35 cellular contexts compared by ENCODE assay signal in genomic region chr15:95486224-95486623, GRCh38.
"Had no signal": no experiment of that assay in that cellular context is flagged by ENCODE, and none has a peak within 500 bp of the region (broad histone marks: within the 10 kb centered on the region; RNA-seq: fewer than 3 reads in every experiment).

No MANE protein-coding gene starts in this region.

- H3K27me3 Mint-ChIP-seq: activated B cell treated with CpG ODN at 0.5 μM for 24 hours; activated CD8-positive, alpha-beta T cell treated with anti-CD3 and anti-CD28 coated beads for 36 hours; activated T-helper 17 cell treated with anti-CD3 and anti-CD28 coated beads, Interleukin-2, amount 50 U/mL, for 72 hours; central memory CD8-positive, alpha-beta T cell; T-helper 17 cell had no signal

- FAIRE-seq: bronchial epithelial cell, endometrium, endothelial cell of umbilical vein had no signal

- H3K4me1 Mint-ChIP-seq: activated B cell treated with CpG ODN at 0.5 μM for 24 hours; activated T-helper 17 cell treated with anti-CD3 and anti-CD28 coated beads, Interleukin-2, amount 50 U/mL, for 72 hours; central memory CD8-positive, alpha-beta T cell; T-helper 17 cell had no signal

- H3K4me3 ChIP-seq: esophagus squamous epithelium, gastrocnemius medialis, heart right ventricle, hepatocyte had no signal

- H2AFZ ChIP-seq: hepatocyte had no signal

- H3K4me2 ChIP-seq: hepatocyte had no signal

- DNase-seq: activated B cell treated with CpG ODN at 0.5 μM for 24 hours; activated CD4-positive, alpha-beta T cell treated with anti-CD3 and anti-CD28 coated beads for 48 hours; activated CD4-positive, alpha-beta T cell treated with anti-CD3 and anti-CD28 coated beads, Interleukin-2, amount 50 U/mL, for 1 hour; activated CD4-positive, alpha-beta T cell treated with anti-CD3 and anti-CD28 coated beads, Interleukin-2, amount 50 U/mL, for 48 hours; activated CD8-positive, alpha-beta memory T cell treated with anti-CD3 and anti-CD28 coated beads for 24 hours; activated CD8-positive, alpha-beta T cell treated with anti-CD3 and anti-CD28 coated beads for 36 hours; activated effector memory CD4-positive, alpha-beta T cell treated with Interleukin-2 at 50 U/mL for 16 hours; activated gamma-delta T cell treated with Interleukin-2 at 50 U/mL for 16 hours; activated naive CD4-positive, alpha-beta T cell treated with anti-CD3 and anti-CD28 coated beads, Interleukin-2, amount 50 U/mL, for 16 hours; activated naive CD4-positive, alpha-beta T cell treated with Interleukin-2 at 50 U/mL for 16 hours; activated T-cell treated with anti-CD3 and anti-CD28 coated beads, Interleukin-2, amount 50 U/mL, for 4 hours; amygdala; aorta; brain microvascular endothelial cell; cortex of kidney; dermis blood vessel endothelial cell; effector CD8-positive, alpha-beta T cell; esophagus squamous epithelium; foreskin keratinocyte; gastrocnemius medialis; glutamatergic neuron; heart right ventricle; T-helper 1 cell; T-helper 17 cell; T1000; WERI-Rb-1 had no signal

- H3K36me3 ChIP-seq: brain microvascular endothelial cell, esophagus squamous epithelium, gastrocnemius medialis, heart right ventricle, WERI-Rb-1 had no signal

- H3K27ac Mint-ChIP-seq: activated B cell treated with CpG ODN at 0.5 μM for 24 hours; activated CD8-positive, alpha-beta T cell treated with anti-CD3 and anti-CD28 coated beads for 36 hours; activated naive CD8-positive, alpha-beta T cell; activated T-helper 17 cell treated with anti-CD3 and anti-CD28 coated beads, Interleukin-2, amount 50 U/mL, for 72 hours; T-helper 17 cell; T-helper 2 cell treated with Interferon-gamma antibody and Interleukin-4, amounts not matched to agents 5 μg/mL and 100 μg/mL, for 36 hours had no signal

- H3K79me2 ChIP-seq: hepatocyte had no signal

- H3K4me1 ChIP-seq: esophagus squamous epithelium, foreskin keratinocyte, gastrocnemius medialis, heart right ventricle had no signal

- H3K9me3 ChIP-seq: gastrocnemius medialis had no signal

- H3K4me3 Mint-ChIP-seq: activated B cell treated with CpG ODN at 0.5 μM for 24 hours; activated CD8-positive, alpha-beta T cell treated with anti-CD3 and anti-CD28 coated beads for 36 hours; activated naive CD8-positive, alpha-beta T cell; activated T-cell treated with anti-CD3 and anti-CD28 coated beads, Interleukin-2, amount 50 U/mL, for 4 hours; activated T-helper 17 cell treated with anti-CD3 and anti-CD28 coated beads, Interleukin-2, amount 50 U/mL, for 72 hours; central memory CD8-positive, alpha-beta T cell; T-helper 17 cell; T-helper 2 cell treated with Interferon-gamma antibody and Interleukin-4, amounts not matched to agents 5 μg/mL and 100 μg/mL, for 36 hours had no signal

- H3K27ac ChIP-seq: brain microvascular endothelial cell, epithelial cell of prostate, esophagus squamous epithelium, foreskin keratinocyte, gastrocnemius medialis, heart right ventricle, hepatocyte, WERI-Rb-1 had no signal

- H3K27me3 ChIP-seq: brain microvascular endothelial cell, esophagus squamous epithelium, foreskin keratinocyte, gastrocnemius medialis, heart right ventricle, hepatocyte had no signal
